Comparison of ENCODE assay signal across 9 cellular contexts in the genomic region with DNA sequence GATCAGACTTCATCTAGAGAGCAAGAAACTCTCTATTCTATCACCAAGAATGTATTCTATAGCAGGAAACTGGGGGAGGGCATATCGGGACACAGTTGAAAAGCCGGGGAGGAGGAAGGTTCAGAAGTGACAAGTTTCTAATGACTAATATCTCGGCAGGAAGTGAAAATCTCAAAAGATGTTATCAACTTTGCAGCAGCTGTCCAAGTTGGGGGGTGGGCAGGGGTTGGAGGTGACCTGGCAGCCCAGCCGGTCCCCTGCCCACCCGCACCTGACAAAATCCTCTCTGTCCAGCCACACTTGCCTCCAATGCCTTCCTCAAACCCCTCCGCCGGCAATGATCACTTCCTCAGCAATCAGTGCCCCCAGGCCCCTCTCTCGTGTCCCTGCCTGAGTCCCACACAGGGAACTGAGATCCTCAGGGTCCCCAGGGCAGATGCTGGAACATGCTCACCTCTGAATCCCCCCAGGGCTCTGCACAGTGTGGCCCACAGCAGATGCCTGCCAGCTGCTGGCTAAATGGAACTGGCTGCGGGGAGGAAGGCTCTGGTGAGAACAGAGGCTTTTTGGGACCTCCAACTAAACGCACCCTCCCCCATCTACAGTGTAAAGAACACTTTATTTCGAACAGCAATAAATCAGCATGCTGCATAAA. TPM values are rescaled to one million over a fixed set of nuclear protein-coding genes. Genes with fewer than 3 reads are reported as not detected.
DNase-seq lines count a peak whose midpoint lies in the region; ATAC-seq and TF ChIP-seq lines count a peak whose summit lies in the region.
"Had no signal": no experiment of that assay in that cellular context is flagged by ENCODE, and none has a peak within 500 bp of the region (broad histone marks: within the 10 kb centered on the region; RNA-seq: fewer than 3 reads in every experiment).

No MANE protein-coding gene starts in this region.

- WGBS in tibial nerve, 2 donors, result 43 to 52% methylated on average over 11 of the region's 11 CpGs

- H3K27me3 ChIP-seq in tibial nerve, result no peaks in the 10 kb centered on the region

- H3K9me3 ChIP-seq in tibial nerve, result no peaks in the 10 kb centered on the region

- TF ChIP-seq EP300 in tibial nerve (IDR thresholded peaks at IDR 0.05), result no peak

- peak; percentile 11 for DNase-seq in EH (ENCODE audit: low read depth)
- peak; percentile 62 for DNase-seq in T-helper 22 cell (ENCODE audit: low read depth)
- peak; percentile 79 for DNase-seq in left kidney (ENCODE audit: low read depth, low spot score)
- DNase-seq in occipital lobe (lab: John Stamatoyannopoulos, UW), result no peak
- DNase-seq in NCI-H2081 treated with DMSO at 0.1 percent for 48 hours (lab: John Stamatoyannopoulos, UW), result no peak
- DNase-seq in tibial nerve (ENCODE audit: low spot score in 2 of 2), result no peak
- DNase-seq: IMR-90 had no signal

- no peak for TF ChIP-seq CTCF in tibial nerve (IDR thresholded peaks at IDR 0.05)

- no peaks in the 10 kb centered on the region for H3K36me3 ChIP-seq in tibial nerve

- peaks cover 0 to 46% (median 16%) of the 10 kb centered on the region in 4 donors for H3K4me1 ChIP-seq in tibial nerve

- no peak for TF ChIP-seq POLR2A in tibial nerve (IDR thresholded peaks at IDR 0.05)

- ATAC-seq in GM19463 (IDR thresholded peaks at IDR 0.05; ENCODE audit: unreplicated experiment) (peak; percentile 60), HG03442 (IDR thresholded peaks at IDR 0.05; ENCODE audit: unreplicated experiment) (peak; percentile 61)

- no peak overlapping the region for H3K4me3 ChIP-seq in tibial nerve

- H3K27ac ChIP-seq in tibial nerve, result peak overlapping the region in 1 of 4 donors; percentile 50

RNA-seq across cellular contexts. Expression of gene CCDC88C, which starts 43.9 kb away (rescaled TPM):
- 14.3 TPM for total RNA-seq in occipital lobe
- total RNA-seq in tibial nerve, result 10 to 100 TPM in 1 of 4 donors, 1 to 10 TPM in 3; 3.6 to 12.6 (median 6.8) TPM

Comparison
In these comparisons a context has a peak if more than half of its experiments do, and no peak if none do; other contexts are left out.
1. DNase-seq: peak in EH (single experiment), T-helper 22 cell (single experiment) and left kidney (single experiment); none in occipital lobe (single experiment), NCI-H2081 treated with DMSO at 0.1 percent for 48 hours (single experiment) and tibial nerve (0 of 2).